8 cellular contexts compared by ENCODE assay signal in the genomic region with DNA sequence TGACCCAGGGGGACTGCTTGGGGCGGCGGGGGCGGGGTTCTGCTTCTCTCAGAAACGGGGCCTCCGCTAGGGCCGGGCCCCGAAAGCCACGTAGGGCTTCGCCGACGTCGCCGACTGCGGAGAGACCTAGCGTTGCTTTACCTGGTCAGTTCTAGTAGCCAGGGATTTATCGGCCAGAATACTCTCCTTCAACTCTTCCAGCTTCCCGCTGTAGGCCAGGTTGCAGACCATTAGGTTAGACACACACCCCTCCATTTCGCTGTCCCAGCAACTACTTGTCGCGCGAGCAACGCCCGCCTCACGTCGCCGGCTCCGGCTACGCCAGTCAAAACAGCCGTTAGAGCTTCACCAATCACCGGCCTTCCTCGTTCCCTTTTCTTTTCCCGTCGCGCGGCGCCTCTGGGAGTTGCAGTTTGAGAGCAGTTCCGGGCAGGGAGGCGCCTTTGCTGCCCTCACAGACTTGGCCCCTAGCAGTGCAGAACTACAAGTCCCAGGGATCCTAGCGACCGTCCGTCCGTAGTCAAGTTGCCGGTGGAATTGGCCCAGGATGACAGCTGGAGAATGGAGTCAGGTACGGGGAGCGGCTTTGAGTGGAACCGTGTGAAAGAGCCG. TPM values are rescaled to one million over a fixed set of nuclear protein-coding genes. Genes with fewer than 3 reads are reported as not detected.
DNase-seq lines count a peak whose midpoint lies in the region; ATAC-seq and TF ChIP-seq lines count a peak whose summit lies in the region.

A gene with protein sequence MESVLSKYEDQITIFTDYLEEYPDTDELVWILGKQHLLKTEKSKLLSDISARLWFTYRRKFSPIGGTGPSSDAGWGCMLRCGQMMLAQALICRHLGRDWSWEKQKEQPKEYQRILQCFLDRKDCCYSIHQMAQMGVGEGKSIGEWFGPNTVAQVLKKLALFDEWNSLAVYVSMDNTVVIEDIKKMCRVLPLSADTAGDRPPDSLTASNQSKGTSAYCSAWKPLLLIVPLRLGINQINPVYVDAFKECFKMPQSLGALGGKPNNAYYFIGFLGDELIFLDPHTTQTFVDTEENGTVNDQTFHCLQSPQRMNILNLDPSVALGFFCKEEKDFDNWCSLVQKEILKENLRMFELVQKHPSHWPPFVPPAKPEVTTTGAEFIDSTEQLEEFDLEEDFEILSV (plus strand): TSS at position 513 of the 612 bp plus-strand sequence. CDS start 49 bp downstream, at position 562.
A gene with protein sequence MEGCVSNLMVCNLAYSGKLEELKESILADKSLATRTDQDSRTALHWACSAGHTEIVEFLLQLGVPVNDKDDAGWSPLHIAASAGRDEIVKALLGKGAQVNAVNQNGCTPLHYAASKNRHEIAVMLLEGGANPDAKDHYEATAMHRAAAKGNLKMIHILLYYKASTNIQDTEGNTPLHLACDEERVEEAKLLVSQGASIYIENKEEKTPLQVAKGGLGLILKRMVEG (minus strand): TSS at position 277 of the 612 bp plus-strand sequence. CDS start 22 bp downstream, at position 255.

- ATAC-seq in GM21723 (IDR thresholded peaks at IDR 0.05; ENCODE audit: unreplicated experiment) = peak; percentile 97

- peak within 1 kb of the TSS; percentile 75 for H3K4me3 ChIP-seq in Jurkat, Clone E6-1 (ENCODE audit: low read length)
- H3K4me3 ChIP-seq in epithelial cell of proximal tubule (ENCODE audit: low read depth, low read length) = peak within 1 kb of the TSS; percentile 56

- peak; percentile 92 for DNase-seq in DMS53 treated with DMSO at 0.1 percent for 48 hours (lab: John Stamatoyannopoulos, UW; ENCODE audit: unreplicated experiment)
- peak; percentile 89 for DNase-seq in Jurkat, Clone E6-1 (ENCODE audit: low read depth, low spot score)
- DNase-seq in OCI-M2 (lab: John Stamatoyannopoulos, UW; ENCODE audit: unreplicated experiment) = peak; percentile 4
- peak; percentile 77 for DNase-seq in activated T-cell treated with anti-CD3 and anti-CD28 coated beads for 4 hours
- DNase-seq in epithelial cell of proximal tubule (ENCODE audit: low read depth) = peak; percentile 70
- DNase-seq in mucosa of gallbladder (ENCODE audit: low spot score) = peak; percentile 94
- peak; percentile 75 for DNase-seq in stimulated activated CD8-positive, alpha-beta memory T cell treated with anti-CD3 and anti-CD28 coated beads, Interleukin-4, amount 100 ng/mL, for 24 hours (ENCODE audit: low read depth)

- no peak for TF ChIP-seq CTCF in epithelial cell of proximal tubule (conservative IDR thresholded peaks at IDR 0.05; ENCODE audit: low read depth, low read length)

RNA-seq across cellular contexts. Expression of the first gene that starts in this region (rescaled TPM):
- polyA plus RNA-seq in Jurkat, Clone E6-1 (2012; ENCODE audit: insufficient read depth, insufficient read length) = 23.4 TPM
- total RNA-seq in epithelial cell of proximal tubule = 4.2 and 7.1 TPM in 2 replicates
- 11.2 TPM for total RNA-seq in mucosa of gallbladder

RNA-seq across cellular contexts. Expression of the second gene that starts in this region (rescaled TPM):
- polyA plus RNA-seq in Jurkat, Clone E6-1 (2012; ENCODE audit: insufficient read depth, insufficient read length) = 117 TPM
- 46.5 and 59.2 TPM in 2 replicates for total RNA-seq in epithelial cell of proximal tubule
- 41.2 TPM for total RNA-seq in mucosa of gallbladder

Comparison
In these comparisons a context has a peak if more than half of its experiments do, and no peak if none do; other contexts are left out.
1. Peak in every context shown above with its lines: DNase-seq, ATAC-seq and H3K4me3 ChIP-seq.
2. DNase-seq: peak in every context shown above with its lines; median percentile 94 in mucosa of gallbladder; 92 in DMS53 treated with DMSO at 0.1 percent for 48 hours; 89 in Jurkat, Clone E6-1; 77 in activated T-cell treated with anti-CD3 and anti-CD28 coated beads for 4 hours; 75 in stimulated activated CD8-positive, alpha-beta memory T cell treated with anti-CD3 and anti-CD28 coated beads, Interleukin-4, amount 100 ng/mL, for 24 hours; 70 in epithelial cell of proximal tubule; 4 in OCI-M2.